ENCODE assay signal across 25 cellular contexts in genomic region chr15:31163769-31164572, GRCh38.
DNase-seq lines count a peak whose midpoint lies in the region; ATAC-seq and TF ChIP-seq lines count a peak whose summit lies in the region.
"Had no signal": no experiment of that assay in that cellular context is flagged by ENCODE, and none has a peak within 500 bp of the region (broad histone marks: within the 10 kb centered on the region; RNA-seq: fewer than 3 reads in every experiment).

No MANE protein-coding gene starts in this region.

- H3K27ac ChIP-seq in GM23338 (ENCODE audit: low read depth) (no peak overlapping the region), foreskin keratinocyte (peak overlapping the region; percentile 89), trophoblast cell (ENCODE audit: low read depth, low read length) (no peak overlapping the region), caudate nucleus (ENCODE audit: low read depth, low read length) (no peak overlapping the region)
- H3K27ac ChIP-seq: brain microvascular endothelial cell, gastrocnemius medialis, stomach, transverse colon had no signal

- H3K79me2 ChIP-seq in GM23338 (replicated peaks; ENCODE audit: insufficient read depth) (no peaks in the 10 kb centered on the region), trophoblast cell (ENCODE audit: control insufficient read depth, insufficient read depth, low read length, poor library complexity) (peaks cover 4% of the 10 kb centered on the region)

- H3K79me1 ChIP-seq in trophoblast cell (ENCODE audit: low read length): peaks cover 28% of the 10 kb centered on the region

- peak overlapping the region; percentile 90 for H2BK12ac ChIP-seq in trophoblast cell (ENCODE audit: low read length)

- no peak overlapping the region for H3K9ac ChIP-seq in trophoblast cell (ENCODE audit: low read length)

- H2BK5ac ChIP-seq in trophoblast cell (ENCODE audit: low read depth, low read length, poor library complexity): peak overlapping the region; percentile 5

- H3F3A ChIP-seq in GM23338 (replicated peaks; ENCODE audit: low read depth): no peaks in the 10 kb centered on the region

- H3K27me3 Mint-ChIP-seq in GM23338 (ENCODE audit: insufficient read depth, low read depth, poor library complexity) (peaks cover 10% of the 10 kb centered on the region), CD14-positive monocyte (ENCODE audit: low read depth in 3 of 3) (peaks cover 7 to 14% (median 11%) of the 10 kb centered on the region in 3 donors)
- H3K27me3 Mint-ChIP-seq: activated naive CD8-positive, alpha-beta T cell treated with anti-CD3 and anti-CD28 coated beads for 36 hours had no signal

- H3K18ac ChIP-seq in trophoblast cell (ENCODE audit: low read length): peak overlapping the region; percentile 43

- ATAC-seq in GM23338 (no peak), foreskin keratinocyte (peak; percentile 80)
- ATAC-seq: activated CD4-positive, alpha-beta T cell treated with anti-CD3 and anti-CD28 coated beads for 36 hours; gastrocnemius medialis; naive thymus-derived CD4-positive, alpha-beta T cell had no signal

- H2BK120ac ChIP-seq in trophoblast cell (ENCODE audit: insufficient read depth, low read length, poor library complexity): peak overlapping the region; percentile 85

- no peaks in the 10 kb centered on the region for H3K36me3 ChIP-seq in GM23338 (ENCODE audit: insufficient read depth)
- H3K36me3 ChIP-seq in trophoblast cell (ENCODE audit: control insufficient read depth in 1 of 2, insufficient read depth in 2 of 2, low read length in 2 of 2): no peaks in the 10 kb centered on the region
- H3K36me3 ChIP-seq: brain microvascular endothelial cell, gastrocnemius medialis, MG63, stomach, transverse colon had no signal

- peak overlapping the region; percentile 82 for H3K14ac ChIP-seq in trophoblast cell (ENCODE audit: low read length)

- H3K4ac ChIP-seq in trophoblast cell (ENCODE audit: low read depth, low read length): peak overlapping the region; percentile 30

- peak overlapping the region; percentile 80 for H2AK5ac ChIP-seq in trophoblast cell (ENCODE audit: low read length)

- H3K9me3 ChIP-seq in trophoblast cell (ENCODE audit: insufficient read depth, low read depth, low read length): peaks cover 2% of the 10 kb centered on the region
- H3K9me3 ChIP-seq: gastrocnemius medialis, MG63, stomach, transverse colon had no signal

- H3K9me2 ChIP-seq in GM23338 (ENCODE audit: insufficient read depth): no peaks in the 10 kb centered on the region

- in situ Hi-C loops in SK-MEL-5 (cut with HindIII; ENCODE audit: low pct_unique_long_range_greater_than_20kb, low sequenced_read_pairs): no loop called here

- 0 out of 2 replicates have a peak overlapping the region, but pooled peaks have one; percentile 52 for H2AFZ ChIP-seq in GM23338
- H2AFZ ChIP-seq in trophoblast cell (ENCODE audit: insufficient read depth, low read length, poor library complexity): no peak overlapping the region

- DNase-seq in GM23338 (ENCODE audit: low spot score) (no peak), SK-MEL-5 (ENCODE audit: low read depth, low spot score) (peak; percentile 1), foreskin keratinocyte (peak; percentile 85 to 91), trophoblast cell (peak in 1 of 2 donors; percentile 63), CD14-positive monocyte (ENCODE audit: low spot score) (no peak), caudate nucleus (lab: John Stamatoyannopoulos, UW) (no peak)
- DNase-seq in activated naive CD4-positive, alpha-beta T cell treated with anti-CD3 and anti-CD28 coated beads, Interleukin-2, amount 50 U/mL, for 16 hours: no peak
- DNase-seq: activated CD4-positive, alpha-beta T cell treated with anti-CD3 and anti-CD28 coated beads for 36 hours; activated naive CD8-positive, alpha-beta T cell treated with anti-CD3 and anti-CD28 coated beads for 36 hours; brain microvascular endothelial cell; CD8-positive, alpha-beta memory T cell; gastrocnemius medialis; IMR-90; kidney glomerular epithelial cell; mesenchymal stem cell; MG63; naive thymus-derived CD4-positive, alpha-beta T cell; NCI-H1417 treated with DMSO at 0.1 percent for 48 hours; NCI-H510A treated with DMSO at 0.1 percent for 48 hours; posterior cingulate gyrus; stimulated activated CD4-positive, alpha-beta T cell treated with anti-CD3 and anti-CD28 coated beads, Interleukin-4, amount 100 ng/mL, for 4 hours; stomach; transverse colon had no signal

- H3K4me3 ChIP-seq in GM23338: no peak overlapping the region
- H3K4me3 ChIP-seq in trophoblast cell (ENCODE audit: low read depth, low read length): no peak overlapping the region
- H3K4me3 ChIP-seq: gastrocnemius medialis, MG63, stomach, transverse colon had no signal

- no peaks in the 10 kb centered on the region for H3K36me3 Mint-ChIP-seq in GM23338 (ENCODE audit: low read depth)
- no peaks in the 10 kb centered on the region for H3K36me3 Mint-ChIP-seq in CD14-positive monocyte
- H3K36me3 Mint-ChIP-seq: activated naive CD8-positive, alpha-beta T cell treated with anti-CD3 and anti-CD28 coated beads for 36 hours; CD8-positive, alpha-beta memory T cell; naive thymus-derived CD4-positive, alpha-beta T cell had no signal

- H3K4me1 Mint-ChIP-seq in GM23338: peaks cover 7% of the 10 kb centered on the region
- no peaks in the 10 kb centered on the region for H3K4me1 Mint-ChIP-seq in CD14-positive monocyte

- no peak overlapping the region for H3K23ac ChIP-seq in trophoblast cell (ENCODE audit: low read length)

- H3K27me3 ChIP-seq in GM23338 (ENCODE audit: insufficient read depth) (no peaks in the 10 kb centered on the region), foreskin keratinocyte (no peaks in the 10 kb centered on the region), trophoblast cell (ENCODE audit: insufficient read depth, low read length) (no peaks in the 10 kb centered on the region)
- H3K27me3 ChIP-seq: brain microvascular endothelial cell, gastrocnemius medialis, MG63, stomach, transverse colon had no signal

- H3K4me1 ChIP-seq in GM23338 (ENCODE audit: insufficient read depth): 0 out of 2 replicates have a peak, but pooled peaks cover 8% of the 10 kb centered on the region
- peaks cover 13% of the 10 kb centered on the region for H3K4me1 ChIP-seq in foreskin keratinocyte
- peaks cover 35 to 36% of the 10 kb centered on the region in 2 experiments for H3K4me1 ChIP-seq in trophoblast cell (ENCODE audit: control insufficient read depth in 1 of 2, insufficient read depth in 2 of 2, low read length in 2 of 2)
- H3K4me1 ChIP-seq: transverse colon had no signal

- intact Hi-C loops in CD14-positive monocyte (cut with micrococcal nuclease): no loop called here

- no peaks in the 10 kb centered on the region for H4K20me1 ChIP-seq in GM23338 (replicated peaks; ENCODE audit: insufficient read depth)

- H3K4me3 Mint-ChIP-seq in GM23338 (no peak overlapping the region), CD14-positive monocyte (no peak overlapping the region)
- H3K4me3 Mint-ChIP-seq: activated CD4-positive, alpha-beta T cell treated with anti-CD3 and anti-CD28 coated beads for 36 hours; activated naive CD8-positive, alpha-beta T cell treated with anti-CD3 and anti-CD28 coated beads for 36 hours; activated T-helper 1 cell treated with anti-CD3 and anti-CD28 coated beads, Interleukin-12 subunit alpha, Interleukin-12 subunit beta, Interleukin-2, Interleukin-4 antibody, amounts not matched to agents 30 ng/mL and 10 ng/mL and 1 ng/mL, durations not matched to agents 14 hours and 24 hours and 36 hours; CD8-positive, alpha-beta memory T cell; dendritic cell treated with granulocyte-macrophage colony-stimulating factor and Interleukin-4, amounts not matched to agents 40 ng/mL and 50 ng/mL, for 4 days; naive thymus-derived CD4-positive, alpha-beta T cell had no signal

- peak overlapping the region; percentile 91 for H4K91ac ChIP-seq in trophoblast cell (ENCODE audit: low read depth, low read length)

- TF ChIP-seq CTCF in GM23338 (conservative IDR thresholded peaks at IDR 0.05; ENCODE audit: low read depth in 2 of 2): no peak
- TF ChIP-seq CTCF in foreskin keratinocyte (conservative IDR thresholded peaks at IDR 0.05): no peak
- no peak for TF ChIP-seq CTCF in CD14-positive monocyte (IDR thresholded peaks at IDR 0.05)

- H3K27ac Mint-ChIP-seq in GM23338 (no peak overlapping the region), CD14-positive monocyte (no peak overlapping the region)
- H3K27ac Mint-ChIP-seq: activated CD4-positive, alpha-beta T cell treated with anti-CD3 and anti-CD28 coated beads for 36 hours; activated naive CD8-positive, alpha-beta T cell treated with anti-CD3 and anti-CD28 coated beads for 36 hours; dendritic cell treated with granulocyte-macrophage colony-stimulating factor and Interleukin-4, amounts not matched to agents 40 ng/mL and 50 ng/mL, for 4 days had no signal

- H3K4me2 ChIP-seq in GM23338 (no peak overlapping the region), trophoblast cell (ENCODE audit: low read length) (no peak overlapping the region)

- H4K12ac ChIP-seq in trophoblast cell (ENCODE audit: low read depth, low read length): no peak overlapping the region

- no peaks in the 10 kb centered on the region; the same call in 2 of the 3 replicates for H3K9me3 Mint-ChIP-seq in GM23338
- peaks cover 0 to 3% (median 0%) of the 10 kb centered on the region in 7 donors for H3K9me3 Mint-ChIP-seq in CD14-positive monocyte
- H3K9me3 Mint-ChIP-seq: activated naive CD8-positive, alpha-beta T cell treated with anti-CD3 and anti-CD28 coated beads for 36 hours; activated T-helper 1 cell treated with anti-CD3 and anti-CD28 coated beads, Interleukin-12 subunit alpha, Interleukin-12 subunit beta, Interleukin-2, Interleukin-4 antibody, amounts not matched to agents 30 ng/mL and 10 ng/mL and 1 ng/mL, durations not matched to agents 14 hours and 24 hours and 36 hours; CD8-positive, alpha-beta memory T cell; dendritic cell treated with granulocyte-macrophage colony-stimulating factor and Interleukin-4, amounts not matched to agents 40 ng/mL and 50 ng/mL, for 4 days had no signal

- H4K8ac ChIP-seq in trophoblast cell (ENCODE audit: low read depth, low read length): peak overlapping the region; percentile 68

- WGBS in trophoblast cell (ENCODE audit: extremely low coverage, insufficient coverage, insufficient read length): no CpG with 5 or more reads among the region's 6 CpGs

TF ChIP-seq in GM23338, 12 proteins besides CTCF, POLR2A, EP300 and RAD21 (continues in another document):
- no peak for TF ChIP-seq ZNF114 (CRISPR knock-in tag; IDR thresholded peaks at IDR 0.05)
- no peak for TF ChIP-seq NANOG (IDR thresholded peaks at IDR 0.05; ENCODE audit: borderline replicate concordance)
- TF ChIP-seq EZH2 (IDR thresholded peaks at IDR 0.05; ENCODE audit: low read depth, unreplicated experiment): no peak
- TF ChIP-seq JUNB (IDR thresholded peaks at IDR 0.05; ENCODE audit: unreplicated experiment): no peak
- no peak for TF ChIP-seq ZNF331 (CRISPR knock-in tag; IDR thresholded peaks at IDR 0.05; ENCODE audit: low read depth)

Comparison
In these comparisons a context has a peak if more than half of its experiments do, and no peak if none do; other contexts are left out.
1. DNase-seq: peak in SK-MEL-5 (single experiment) and foreskin keratinocyte (2 of 2); none in GM23338 (single experiment), CD14-positive monocyte (single experiment), caudate nucleus (0 of 61) and activated naive CD4-positive, alpha-beta T cell treated with anti-CD3 and anti-CD28 coated beads, Interleukin-2, amount 50 U/mL, for 16 hours (single experiment).